ENCODE assay signal across 12 cellular contexts in the genomic region with DNA sequence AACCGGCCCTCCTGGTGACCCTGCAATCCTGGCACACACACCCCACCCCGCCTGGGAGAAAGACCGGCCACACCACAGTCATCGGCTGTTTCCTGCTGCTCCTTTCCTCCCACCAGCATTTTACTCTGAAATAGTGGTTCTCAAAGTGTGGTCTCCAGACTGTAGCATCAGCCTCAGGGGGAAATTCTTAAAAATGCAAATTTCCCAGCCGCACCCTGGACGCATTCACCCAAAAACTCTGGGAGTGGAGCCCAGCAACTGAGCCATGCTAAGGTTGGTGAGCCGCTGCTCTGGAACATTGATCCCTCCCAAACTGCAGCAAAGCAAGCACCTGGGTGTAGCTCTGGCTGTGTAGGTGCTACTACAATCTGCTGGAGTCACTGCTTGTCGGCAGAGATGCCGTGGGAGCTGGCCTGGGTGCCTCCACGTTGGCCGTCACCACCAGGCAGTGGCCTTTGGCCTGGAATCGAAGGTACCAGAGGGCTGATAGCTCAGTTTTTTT. TPM values are rescaled to one million over a fixed set of nuclear protein-coding genes. Genes with fewer than 3 reads are reported as not detected.
DNase-seq lines count a peak whose midpoint lies in the region; ATAC-seq and FAIRE-seq lines count a peak whose summit lies in the region.
"Had no signal": no experiment of that assay in that cellular context is flagged by ENCODE, and none has a peak within 500 bp of the region (broad histone marks: within the 10 kb centered on the region; RNA-seq: fewer than 3 reads in every experiment).

No MANE protein-coding gene starts in this region.

- H3K4me3 ChIP-seq in BLaER1 (peak overlapping the region; percentile 65), adipocyte (ENCODE audit: low read length) (peak overlapping the region; percentile 81)
- H3K4me3 ChIP-seq in naive thymus-derived CD4-positive, alpha-beta T cell (ENCODE audit: low read length) = peak overlapping the region; percentile 63
- H3K4me3 ChIP-seq: lung had no signal

- H3K27ac Mint-ChIP-seq in naive thymus-derived CD4-positive, alpha-beta T cell = peak overlapping the region; percentile 56 to 79 (median 69)

- H3K9me3 Mint-ChIP-seq in naive thymus-derived CD4-positive, alpha-beta T cell = peaks cover 0 to 11% (median 0%) of the 10 kb centered on the region in 11 donors

- intact Hi-C loops in naive thymus-derived CD4-positive, alpha-beta T cell (cut with micrococcal nuclease) = loop anchor here (1.0 to 5.0 kb wide), 9 partner anchors 22 to 306 kb away; no protein-coding TSS in a partner anchor

- no peaks in the 10 kb centered on the region for H3K27me3 Mint-ChIP-seq in naive thymus-derived CD4-positive, alpha-beta T cell

- peak overlapping the region; percentile 72 for H3K27ac ChIP-seq in BLaER1
- H3K27ac ChIP-seq in naive thymus-derived CD4-positive, alpha-beta T cell (ENCODE audit: low read depth, low read length) = no peak overlapping the region

- H3K36me3 Mint-ChIP-seq in naive thymus-derived CD4-positive, alpha-beta T cell = peaks cover 0 to 14% (median 0%) of the 10 kb centered on the region in 5 donors

- H3K4me1 ChIP-seq in BLaER1 (peaks cover 19% of the 10 kb centered on the region), adipocyte (ENCODE audit: control insufficient read depth, insufficient read depth, low read length) (peaks cover 7% of the 10 kb centered on the region)
- H3K4me1 ChIP-seq in naive thymus-derived CD4-positive, alpha-beta T cell (ENCODE audit: control insufficient read depth in 2 of 2, insufficient read depth in 2 of 2, low read length in 2 of 2) = peaks cover 9 to 13% of the 10 kb centered on the region in 2 donors

- FAIRE-seq in GM19239 (lab: Jason Lieb, UNC) = peak; percentile 61

- ATAC-seq in naive thymus-derived CD4-positive, alpha-beta T cell = no peak
- ATAC-seq in GM21825 (IDR thresholded peaks at IDR 0.05; ENCODE audit: unreplicated experiment) (no peak), HG02610 (IDR thresholded peaks at IDR 0.05; ENCODE audit: unreplicated experiment) (no peak)

- CTCF ChIA-PET in naive thymus-derived CD4-positive, alpha-beta T cell (lab: Charles Lee) = interaction anchor here (0.9 to 9.0 kb wide), 19 partner anchors 9 to 487 kb away, joined by 3 to 213 read pairs (median 4); no protein-coding TSS in a partner anchor

- H3K4me2 ChIP-seq in BLaER1 = peak overlapping the region; percentile 99

- H3K27me3 ChIP-seq in BLaER1 (no peaks in the 10 kb centered on the region), adipocyte (replicated peaks; ENCODE audit: control insufficient read depth, insufficient read depth, low read length) (no peaks in the 10 kb centered on the region)
- no peaks in the 10 kb centered on the region for H3K27me3 ChIP-seq in naive thymus-derived CD4-positive, alpha-beta T cell (ENCODE audit: control insufficient read depth in 2 of 2, insufficient read depth in 2 of 2, low read length in 2 of 2)

- H3K4me1 Mint-ChIP-seq in naive thymus-derived CD4-positive, alpha-beta T cell = peaks cover 16 to 50% (median 17%) of the 10 kb centered on the region in 7 donors

- peak overlapping the region; percentile 48 to 87 (median 82) for H3K4me3 Mint-ChIP-seq in naive thymus-derived CD4-positive, alpha-beta T cell

- POLR2A ChIA-PET in naive thymus-derived CD4-positive, alpha-beta T cell (lab: Charles Lee) = interaction anchor here (0.7 to 1.5 kb wide), 8 partner anchors 11 to 451 kb away, joined by 3 to 4 read pairs (median 3); no protein-coding TSS in a partner anchor

- peak overlapping the region; percentile 69; the same call in 1 of the 2 replicates for H3K9ac ChIP-seq in BLaER1
- peak overlapping the region; percentile 82 for H3K9ac ChIP-seq in adipocyte (ENCODE audit: low read length)

- H3K36me3 ChIP-seq in BLaER1 = no peaks in the 10 kb centered on the region
- H3K36me3 ChIP-seq in adipocyte (ENCODE audit: control insufficient read depth, insufficient read depth, low read length, severe bottlenecking) = no peaks in the 10 kb centered on the region
- H3K36me3 ChIP-seq in naive thymus-derived CD4-positive, alpha-beta T cell (ENCODE audit: control insufficient read depth in 2 of 3, insufficient read depth in 3 of 3, low read length in 3 of 3) = no peaks in the 10 kb centered on the region

- DNase-seq in GM19239 (ENCODE audit: insufficient read length, low spot score) (no peak), adipocyte (ENCODE audit: low read depth) (no peak), NCI-H2227 treated with DMSO at 0.1 percent for 48 hours (lab: John Stamatoyannopoulos, UW) (no peak), RKO (ENCODE audit: low spot score) (no peak)
- peak in 1 of 9 donors; percentile 36 for DNase-seq in naive thymus-derived CD4-positive, alpha-beta T cell
- DNase-seq: DMS79 treated with DMSO at 0.1 percent for 48 hours, GOT3 had no signal

- no peaks in the 10 kb centered on the region for H4K20me1 ChIP-seq in BLaER1

- H3K9me3 ChIP-seq in BLaER1 = no peaks in the 10 kb centered on the region
- no peaks in the 10 kb centered on the region for H3K9me3 ChIP-seq in adipocyte (ENCODE audit: control insufficient read depth, low read length)
- H3K9me3 ChIP-seq in naive thymus-derived CD4-positive, alpha-beta T cell (ENCODE audit: control insufficient read depth in 2 of 3, low read length in 3 of 3) = no peaks in the 10 kb centered on the region

RNA-seq across cellular contexts. Expression of a gene that starts 38.4 kb away (rescaled TPM):
- 1 to 10 TPM in 3 of 5 experiments, under 1 TPM in 2; 0.92 to 7.6 (median 1.4) TPM for total RNA-seq in naive thymus-derived CD4-positive, alpha-beta T cell
- polyA plus RNA-seq in naive thymus-derived CD4-positive, alpha-beta T cell = not detected
- total RNA-seq: chondrocyte had no signal
